In genomic region chr9:4333231-4333740, GRCh38 we compare ENCODE assay signal across 9 cellular contexts.
"Had no signal": no experiment of that assay in that cellular context is flagged by ENCODE, and none has a peak within 500 bp of the region (broad histone marks: within the 10 kb centered on the region; RNA-seq: fewer than 3 reads in every experiment).

No MANE protein-coding gene starts in this region.

- H3K4me3 ChIP-seq: psoas muscle, tibial nerve had no signal

- DNase-seq: activated CD4-positive, alpha-beta T cell treated with anti-CD3 and anti-CD28 coated beads, Interleukin-2, amount 50 U/mL, for 1 hour; activated CD4-positive, CD25-positive, alpha-beta regulatory T cell; hypothalamus; left cardiac atrium; occipital lobe; psoas muscle; stimulated activated CD4-positive, alpha-beta T cell treated with anti-CD3 and anti-CD28 coated beads, Interleukin-15, amount 100 ng/mL, for 24 hours; T-helper 2 cell had no signal
